ENCODE assay signal across 2 cellular contexts in genomic region chr5:36648426-36648825, GRCh38.
A peak's percentile ranks its signal among the peaks of the same experiment; 100 is the strongest.
TF ChIP-seq lines count a peak whose summit lies in the region.

No MANE protein-coding gene starts in this region.

TF ChIP-seq in HepG2, 621 proteins besides CTCF, POLR2A, EP300 and RAD21 (continued from another document):
- TF ChIP-seq MAFF (IDR thresholded peaks at IDR 0.05; ENCODE audit: low read depth, low read length) (peak; percentile 54), NFE2L1 (CRISPR knock-in tag; IDR thresholded peaks at IDR 0.05; ENCODE audit: borderline replicate concordance) (no peak)

TF ChIP-seq in WTC11, 78 proteins besides CTCF, POLR2A, EP300 and RAD21 (continued from another document):
- TF ChIP-seq PRDM15 (CRISPR knock-in tag; IDR thresholded peaks at IDR 0.05) (no peak), AFF4 (CRISPR knock-in tag; IDR thresholded peaks at IDR 0.05; ENCODE audit: borderline replicate concordance) (no peak)
